8 cellular contexts compared by ENCODE assay signal in genomic region chr17:18921912-18922451, GRCh38. TPM values are rescaled to one million over a fixed set of nuclear protein-coding genes. Genes with fewer than 3 reads are reported as not detected.
A peak's percentile ranks its signal among the peaks of the same experiment; 100 is the strongest.
DNase-seq lines count a peak whose midpoint lies in the region; ATAC-seq lines count a peak whose summit lies in the region.

No MANE protein-coding gene starts in this region.

- H3K36me3 Mint-ChIP-seq in activated naive CD8-positive, alpha-beta T cell treated with anti-CD3 and anti-CD28 coated beads for 36 hours, result peaks cover 40% of the 10 kb centered on the region
- H3K36me3 Mint-ChIP-seq in stimulated activated memory B cell treated with anti-CD40 and anti-IgM and Interleukin-4, amounts not matched to agents 10 μg/mL and 1 μg/mL and 100 μg/mL, for 72 hours, result peaks cover 24% of the 10 kb centered on the region

- peak overlapping the region; percentile 29 for H3K4me3 Mint-ChIP-seq in activated naive CD8-positive, alpha-beta T cell treated with anti-CD3 and anti-CD28 coated beads for 36 hours
- H3K4me3 Mint-ChIP-seq in stimulated activated memory B cell treated with anti-CD40 and anti-IgM and Interleukin-4, amounts not matched to agents 10 μg/mL and 1 μg/mL and 100 μg/mL, for 72 hours, result peak overlapping the region; percentile 67

- H3K4me1 Mint-ChIP-seq in activated naive CD8-positive, alpha-beta T cell treated with anti-CD3 and anti-CD28 coated beads for 36 hours, result peaks cover 66% of the 10 kb centered on the region
- H3K4me1 Mint-ChIP-seq in stimulated activated memory B cell treated with anti-CD40 and anti-IgM and Interleukin-4, amounts not matched to agents 10 μg/mL and 1 μg/mL and 100 μg/mL, for 72 hours, result peaks cover 47% of the 10 kb centered on the region

- intact Hi-C loops in posterior cingulate gyrus (cut with DNase I), result no loop called here

- H3K9me3 Mint-ChIP-seq in activated naive CD8-positive, alpha-beta T cell treated with anti-CD3 and anti-CD28 coated beads for 36 hours, result no peaks in the 10 kb centered on the region
- H3K9me3 Mint-ChIP-seq in stimulated activated memory B cell treated with anti-CD40 and anti-IgM and Interleukin-4, amounts not matched to agents 10 μg/mL and 1 μg/mL and 100 μg/mL, for 72 hours, result no peaks in the 10 kb centered on the region

- no peaks in the 10 kb centered on the region for H3K27me3 Mint-ChIP-seq in activated naive CD8-positive, alpha-beta T cell treated with anti-CD3 and anti-CD28 coated beads for 36 hours
- H3K27me3 Mint-ChIP-seq in stimulated activated memory B cell treated with anti-CD40 and anti-IgM and Interleukin-4, amounts not matched to agents 10 μg/mL and 1 μg/mL and 100 μg/mL, for 72 hours, result no peaks in the 10 kb centered on the region

- DNase-seq in stimulated activated CD4-positive, alpha-beta T cell treated with anti-CD3 and anti-CD28 coated beads, Interleukin-4, amount 100 ng/mL, for 24 hours, result peak; percentile 10
- DNase-seq in stimulated activated CD4-positive, alpha-beta T cell treated with anti-CD3 and anti-CD28 coated beads, Interleukin-12 subunit alpha, Interleukin-12 subunit beta, amount 100 ng/mL, for 4 hours, result no peak
- DNase-seq in activated naive CD8-positive, alpha-beta T cell treated with anti-CD3 and anti-CD28 coated beads for 36 hours, result peak; percentile 24
- DNase-seq in mesenteric fat pad (ENCODE audit: low spot score), result no peak
- DNase-seq in posterior cingulate gyrus, result no peak
- DNase-seq in NCI-H69 (lab: John Stamatoyannopoulos, UW), result no peak

- H3K27ac Mint-ChIP-seq in activated naive CD8-positive, alpha-beta T cell treated with anti-CD3 and anti-CD28 coated beads for 36 hours, result peak overlapping the region; percentile 84
- H3K27ac Mint-ChIP-seq in stimulated activated memory B cell treated with anti-CD40 and anti-IgM and Interleukin-4, amounts not matched to agents 10 μg/mL and 1 μg/mL and 100 μg/mL, for 72 hours, result peak overlapping the region; percentile 93

- peak; percentile 65 for ATAC-seq in HG03378 (IDR thresholded peaks at IDR 0.05; ENCODE audit: unreplicated experiment)
- ATAC-seq in stimulated activated memory B cell treated with anti-CD40 and anti-IgM and Interleukin-4, amounts not matched to agents 10 μg/mL and 1 μg/mL and 100 μg/mL, for 72 hours, result peak; percentile 93

RNA-seq across cellular contexts. Expression of gene SLC5A10, which starts 30.0 kb away (rescaled TPM):
- total RNA-seq in activated naive CD8-positive, alpha-beta T cell treated with anti-CD3 and anti-CD28 coated beads for 36 hours, result not detected
- not detected for total RNA-seq in mesenteric fat pad

Comparison
In these comparisons a context has a peak if more than half of its experiments do, and no peak if none do; other contexts are left out.
1. DNase-seq: peak in stimulated activated CD4-positive, alpha-beta T cell treated with anti-CD3 and anti-CD28 coated beads, Interleukin-4, amount 100 ng/mL, for 24 hours (single experiment) and activated naive CD8-positive, alpha-beta T cell treated with anti-CD3 and anti-CD28 coated beads for 36 hours (single experiment); none in stimulated activated CD4-positive, alpha-beta T cell treated with anti-CD3 and anti-CD28 coated beads, Interleukin-12 subunit alpha, Interleukin-12 subunit beta, amount 100 ng/mL, for 4 hours (single experiment), mesenteric fat pad (single experiment), posterior cingulate gyrus (0 of 10) and NCI-H69 (single experiment).